ENCODE assay signal across 21 cellular contexts in genomic region chr18:56124186-56124585, GRCh38.
DNase-seq lines count a peak whose midpoint lies in the region; ATAC-seq and TF ChIP-seq lines count a peak whose summit lies in the region.
"Had no signal": no experiment of that assay in that cellular context is flagged by ENCODE, and none has a peak within 500 bp of the region (broad histone marks: within the 10 kb centered on the region; RNA-seq: fewer than 3 reads in every experiment).

No MANE protein-coding gene starts in this region.

- no peak overlapping the region for H3K4me3 Mint-ChIP-seq in mesothelial cell of epicardium
- H3K4me3 Mint-ChIP-seq in activated naive CD8-positive, alpha-beta T cell treated with anti-CD3 and anti-CD28 coated beads, Interleukin-2, amount 50 U/mL, for 24 hours: no peak overlapping the region
- H3K4me3 Mint-ChIP-seq: activated T-cell treated with anti-CD3 and anti-CD28 coated beads, Interleukin-2, amount 50 U/mL, for 24 hours; central memory CD8-positive, alpha-beta T cell had no signal

- no peak for TF ChIP-seq CTCF in epithelial cell of esophagus (IDR thresholded peaks at IDR 0.05; ENCODE audit: insufficient read depth, low read depth, low read length, missing control alignments)
- TF ChIP-seq CTCF in mesothelial cell of epicardium (IDR thresholded peaks at IDR 0.05; ENCODE audit: unreplicated experiment): no peak

- H3K27me3 Mint-ChIP-seq in mesothelial cell of epicardium (ENCODE audit: low read depth): no peaks in the 10 kb centered on the region
- H3K27me3 Mint-ChIP-seq in activated naive CD8-positive, alpha-beta T cell treated with anti-CD3 and anti-CD28 coated beads, Interleukin-2, amount 50 U/mL, for 24 hours: peaks cover 6% of the 10 kb centered on the region
- H3K27me3 Mint-ChIP-seq: activated T-cell treated with anti-CD3 and anti-CD28 coated beads, Interleukin-2, amount 50 U/mL, for 24 hours; central memory CD8-positive, alpha-beta T cell had no signal

- H3K36me3 Mint-ChIP-seq in mesothelial cell of epicardium: no peaks in the 10 kb centered on the region
- H3K36me3 Mint-ChIP-seq in activated naive CD8-positive, alpha-beta T cell treated with anti-CD3 and anti-CD28 coated beads, Interleukin-2, amount 50 U/mL, for 24 hours (ENCODE audit: low read depth): no peaks in the 10 kb centered on the region

- H3K27ac Mint-ChIP-seq in mesothelial cell of epicardium: peak overlapping the region; percentile 66
- no peak overlapping the region for H3K27ac Mint-ChIP-seq in activated naive CD8-positive, alpha-beta T cell treated with anti-CD3 and anti-CD28 coated beads, Interleukin-2, amount 50 U/mL, for 24 hours
- H3K27ac Mint-ChIP-seq: activated T-cell treated with anti-CD3 and anti-CD28 coated beads, Interleukin-2, amount 50 U/mL, for 24 hours had no signal

- peaks cover 47% of the 10 kb centered on the region for H3K4me1 Mint-ChIP-seq in mesothelial cell of epicardium
- H3K4me1 Mint-ChIP-seq in activated naive CD8-positive, alpha-beta T cell treated with anti-CD3 and anti-CD28 coated beads, Interleukin-2, amount 50 U/mL, for 24 hours: no peaks in the 10 kb centered on the region
- H3K4me1 Mint-ChIP-seq: central memory CD8-positive, alpha-beta T cell had no signal

- peaks cover 4% of the 10 kb centered on the region for H3K9me3 Mint-ChIP-seq in mesothelial cell of epicardium
- no peaks in the 10 kb centered on the region for H3K9me3 Mint-ChIP-seq in activated naive CD8-positive, alpha-beta T cell treated with anti-CD3 and anti-CD28 coated beads, Interleukin-2, amount 50 U/mL, for 24 hours
- H3K9me3 Mint-ChIP-seq: activated T-cell treated with anti-CD3 and anti-CD28 coated beads, Interleukin-2, amount 50 U/mL, for 24 hours had no signal

- ATAC-seq in activated naive CD8-positive, alpha-beta T cell treated with anti-CD3 and anti-CD28 coated beads, Interleukin-2, amount 50 U/mL, for 24 hours: no peak
- no peak for ATAC-seq in HG02885 (IDR thresholded peaks at IDR 0.05; ENCODE audit: poor library complexity, unreplicated experiment)

- H3K4me3 ChIP-seq in epithelial cell of esophagus (ENCODE audit: low read length): no peak overlapping the region
- H3K4me3 ChIP-seq: BLaER1, PC-9, sigmoid colon had no signal

- peak; percentile 17 for DNase-seq in Daoy (ENCODE audit: low read depth)
- peak; percentile 61 for DNase-seq in RPMI7951 (ENCODE audit: low read depth)
- DNase-seq in epithelial cell of esophagus (ENCODE audit: low read depth): peak; percentile 91
- DNase-seq in mesothelial cell of epicardium (ENCODE audit: low spot score in 2 of 2, unreplicated experiment in 2 of 2): no peak
- DNase-seq in activated naive CD8-positive, alpha-beta T cell treated with anti-CD3 and anti-CD28 coated beads, Interleukin-2, amount 50 U/mL, for 24 hours: no peak
- DNase-seq in NCI-H2227 treated with DMSO at 0.1 percent for 48 hours (lab: John Stamatoyannopoulos, UW): no peak
- DNase-seq in NK-92 (lab: John Stamatoyannopoulos, UW; ENCODE audit: unreplicated experiment): no peak
- DNase-seq: activated CD4-positive, alpha-beta T cell treated with anti-CD3 and anti-CD28 coated beads, Interleukin-2, amount 50 U/mL, for 4 hours; activated naive CD4-positive, alpha-beta T cell treated with anti-CD3 and anti-CD28 coated beads, Interleukin-2, amount 50 U/mL, for 16 hours; activated T-cell treated with anti-CD3 and anti-CD28 coated beads, Interleukin-2, amount 50 U/mL, for 24 hours; hypothalamus; left cardiac atrium; NCI-H526 treated with DMSO at 0.1 percent for 48 hours; nucleus accumbens; PC-9; sigmoid colon; SK-N-SH; stimulated activated CD4-positive, alpha-beta T cell treated with anti-CD3 and anti-CD28 coated beads, Interleukin-4, amount 100 ng/mL, for 4 hours had no signal

Comparison
In these comparisons a context has a peak if more than half of its experiments do, and no peak if none do; other contexts are left out.
1. DNase-seq: peak in Daoy (single experiment), RPMI7951 (single experiment) and epithelial cell of esophagus (single experiment); none in mesothelial cell of epicardium (0 of 2), activated naive CD8-positive, alpha-beta T cell treated with anti-CD3 and anti-CD28 coated beads, Interleukin-2, amount 50 U/mL, for 24 hours (single experiment), NCI-H2227 treated with DMSO at 0.1 percent for 48 hours (single experiment) and NK-92 (single experiment).